Comparison of ENCODE assay signal across 18 cellular contexts in genomic region chr18:56124186-56124585, GRCh38.
DNase-seq lines count a peak whose midpoint lies in the region; ATAC-seq, FAIRE-seq and TF ChIP-seq lines count a peak whose summit lies in the region.
"Had no signal": no experiment of that assay in that cellular context is flagged by ENCODE, and none has a peak within 500 bp of the region (broad histone marks: within the 10 kb centered on the region; RNA-seq: fewer than 3 reads in every experiment).

No MANE protein-coding gene starts in this region.

- TF ChIP-seq RAD21 in IMR-90 (IDR thresholded peaks at IDR 0.05; ENCODE audit: low read length) = peak; percentile 16; the same call in 1 of the 2 replicates

- peak overlapping the region; percentile 71; the same call in 1 of the 2 replicates for H3K4me2 ChIP-seq in IMR-90 (ENCODE audit: low read depth, low read length)

- peak overlapping the region; percentile 83 for H3K4ac ChIP-seq in IMR-90 (ENCODE audit: low read depth, low read length)

- no peak for TF ChIP-seq CTCF in IMR-90 (conservative IDR thresholded peaks at IDR 0.05; ENCODE audit: low read depth, low read length)
- TF ChIP-seq CTCF in bronchial epithelial cell (IDR thresholded peaks at IDR 0.05; ENCODE audit: insufficient read depth, low read length, severe bottlenecking) = no peak
- no peak for TF ChIP-seq CTCF in foreskin keratinocyte (conservative IDR thresholded peaks at IDR 0.05)
- TF ChIP-seq CTCF in osteocyte (IDR thresholded peaks at IDR 0.05) = no peak

- no peak for FAIRE-seq in bronchial epithelial cell (lab: Jason Lieb, UNC)
- no peak for FAIRE-seq in GM12892 (lab: Jason Lieb, UNC)
- FAIRE-seq: G401.6, HTR-8/SVneo had no signal

- peaks cover 3% of the 10 kb centered on the region for H3K4me1 Mint-ChIP-seq in osteocyte (ENCODE audit: unreplicated experiment)
- H3K4me1 Mint-ChIP-seq: activated CD4-positive, alpha-beta T cell treated with anti-CD3 and anti-CD28 coated beads for 36 hours had no signal

- H3K9me1 ChIP-seq in IMR-90 (ENCODE audit: insufficient read depth, low read length) = peaks cover 2% of the 10 kb centered on the region

- H2BK20ac ChIP-seq in IMR-90 (ENCODE audit: low read depth, low read length) = peak overlapping the region; percentile 98

- WGBS in IMR-90 (ENCODE audit: extremely low coverage in 2 of 2, insufficient read length in 1 of 2), 2 experiments = no CpG with 5 or more reads among the region's 2 CpGs

- no peak overlapping the region for H2BK15ac ChIP-seq in IMR-90 (ENCODE audit: low read depth, low read length)

- BruUV-seq in IMR-90 (replicated peaks; lab: Mats Ljungman, UMichigan) = no TSS peak

- no peaks in the 10 kb centered on the region for H3K9me3 ChIP-seq in IMR-90 (ENCODE audit: control insufficient read depth, insufficient read depth, low read length)

- H3K36me3 Mint-ChIP-seq in osteocyte (ENCODE audit: unreplicated experiment) = no peaks in the 10 kb centered on the region

- peak overlapping the region; percentile 83; the same call in 1 of the 2 replicates for H4K5ac ChIP-seq in IMR-90 (ENCODE audit: low read depth, low read length)

- POLR2A ChIA-PET in IMR-90 (lab: Charles Lee; ENCODE audit: unreplicated experiment) = no interaction called here

- TF ChIP-seq POLR2A in IMR-90 (IDR thresholded peaks at IDR 0.05; ENCODE audit: low read depth, low read length) = no peak
- no peak for TF ChIP-seq POLR2A in GM12892 (IDR thresholded peaks at IDR 0.05; ENCODE audit: low read depth, low read length)

- no peaks in the 10 kb centered on the region for H3K27me3 Mint-ChIP-seq in osteocyte (ENCODE audit: unreplicated experiment)

- H3K4me3 ChIP-seq in IMR-90 (ENCODE audit: insufficient read depth, low read depth, low read length) = no peak overlapping the region
- H3K4me3 ChIP-seq in bronchial epithelial cell (ENCODE audit: low read depth, low read length) = no peak overlapping the region

- peak overlapping the region; percentile 64 for H3K56ac ChIP-seq in IMR-90 (ENCODE audit: extremely low read depth, insufficient read depth, low read length)

- peak overlapping the region; percentile 98 for H2BK120ac ChIP-seq in IMR-90 (ENCODE audit: low read depth, low read length)

- H3K79me1 ChIP-seq in IMR-90 (ENCODE audit: low read depth in 1 of 2, low read length in 2 of 2) = no peaks in the 10 kb centered on the region

- no peak overlapping the region for H2AK9ac ChIP-seq in IMR-90 (replicated peaks; ENCODE audit: low read depth, low read length, poor library complexity)

- dilution Hi-C loops in IMR-90 (cut with HindIII; ENCODE audit: low sequenced_read_pairs, unreplicated experiment) = no loop called here

- H3K4me1 ChIP-seq in IMR-90 (ENCODE audit: control insufficient read depth, insufficient read depth, low read length) = peaks cover 5% of the 10 kb centered on the region
- peaks cover 19% of the 10 kb centered on the region for H3K4me1 ChIP-seq in foreskin keratinocyte

- no peak overlapping the region for H3K27ac Mint-ChIP-seq in osteocyte (ENCODE audit: unreplicated experiment)
- H3K27ac Mint-ChIP-seq: activated CD4-positive, alpha-beta T cell treated with anti-CD3 and anti-CD28 coated beads for 36 hours had no signal

- in situ Hi-C loops in IMR-90 (cut with MboI; ENCODE audit: low sequenced_read_pairs) = no loop called here

- no peak overlapping the region for H2AK5ac ChIP-seq in IMR-90 (ENCODE audit: low read depth, low read length)

- no peak overlapping the region for H3K4me3 Mint-ChIP-seq in osteocyte (ENCODE audit: unreplicated experiment)
- H3K4me3 Mint-ChIP-seq: activated CD4-positive, alpha-beta T cell treated with anti-CD3 and anti-CD28 coated beads for 36 hours had no signal

- no peaks in the 10 kb centered on the region for H3K9me3 Mint-ChIP-seq in osteocyte (ENCODE audit: unreplicated experiment)

- intact Hi-C loops in IMR-90 (cut with micrococcal nuclease) = no loop called here

- H3K23ac ChIP-seq in IMR-90 (ENCODE audit: low read depth, low read length) = peak overlapping the region; percentile 64

- H2AFZ ChIP-seq in IMR-90 (replicated peaks; ENCODE audit: low read length, poor library complexity) = no peak overlapping the region

- peak overlapping the region; percentile 82 for H4K91ac ChIP-seq in IMR-90 (ENCODE audit: insufficient read depth, low read depth, low read length)

- H4K8ac ChIP-seq in IMR-90 (ENCODE audit: low read depth in 2 of 2, low read length in 2 of 2) = peak overlapping the region; percentile 27 to 96; a peak in 2 of 4 replicates

- peak overlapping the region; percentile 85 for H3K14ac ChIP-seq in IMR-90 (replicated peaks; ENCODE audit: low read depth, low read length)

- H3K18ac ChIP-seq in IMR-90 (ENCODE audit: low read depth, low read length) = peak overlapping the region; percentile 96; the same call in 1 of the 2 replicates

- H3K27me3 ChIP-seq in IMR-90 (ENCODE audit: control insufficient read depth, insufficient read depth, low read length) = no peaks in the 10 kb centered on the region
- H3K27me3 ChIP-seq in bronchial epithelial cell (ENCODE audit: control insufficient read depth, insufficient read depth, low read length) = no peaks in the 10 kb centered on the region
- no peaks in the 10 kb centered on the region for H3K27me3 ChIP-seq in foreskin keratinocyte

- H3K9ac ChIP-seq in IMR-90 (ENCODE audit: low read depth, low read length) = no peak overlapping the region

- H3K36me3 ChIP-seq in IMR-90 (ENCODE audit: control insufficient read depth, insufficient read depth, low read length) = no peaks in the 10 kb centered on the region
- no peaks in the 10 kb centered on the region for H3K36me3 ChIP-seq in bronchial epithelial cell (ENCODE audit: control insufficient read depth, insufficient read depth, low read length)

- H3K27ac ChIP-seq in IMR-90 (ENCODE audit: insufficient read depth, low read length) = peak overlapping the region; percentile 43; the same call in 1 of the 2 replicates
- H3K27ac ChIP-seq in foreskin keratinocyte = peak overlapping the region; percentile 34

- H4K20me1 ChIP-seq in IMR-90 (ENCODE audit: insufficient read depth, low read length) = no peaks in the 10 kb centered on the region

- peak; percentile 84 for ATAC-seq in IMR-90 (ENCODE audit: low read depth)
- peak; percentile 98 for ATAC-seq in foreskin keratinocyte
- ATAC-seq: activated CD4-positive, alpha-beta T cell treated with anti-CD3 and anti-CD28 coated beads for 36 hours had no signal

- CTCF ChIA-PET in IMR-90 (lab: Yijun Ruan, JAX) = interaction anchor here (0.7 kb wide), 2 partner anchors 635 to 714 kb away, joined by 3 read pairs; no protein-coding TSS in a partner anchor

- DNase-seq in AG08396 (ENCODE audit: low spot score) (peak; percentile 25), IMR-90 (peak; percentile 90), bronchial epithelial cell (ENCODE audit: low read depth) (peak; percentile 96), foreskin keratinocyte (peak; percentile 85 to 93), activated T-cell treated with anti-CD3 and anti-CD28 coated beads for 4 hours (no peak), GM12892 (ENCODE audit: insufficient read length) (no peak), osteocyte (ENCODE audit: extremely low spot score, unreplicated experiment) (no peak)
- no peak for DNase-seq in NK-92 treated with Interleukin-12 subunit alpha and Interleukin-12 subunit beta, amount 100 ng/mL, for 24 hours (lab: John Stamatoyannopoulos, UW)
- DNase-seq: activated CD4-positive, alpha-beta T cell treated with anti-CD3 and anti-CD28 coated beads for 36 hours; activated gamma-delta T cell treated with Interleukin-2 at 50 U/mL for 16 hours; effector memory CD4-positive, alpha-beta T cell; H7; NCI-H1694 treated with DMSO at 0.1 percent for 48 hours; SIG-M5; substantia nigra; T-helper 9 cell had no signal

- H2BK5ac ChIP-seq in IMR-90 (ENCODE audit: low read depth, low read length, poor library complexity, severe bottlenecking) = peak overlapping the region; percentile 91

TF ChIP-seq in IMR-90, 13 proteins besides CTCF, POLR2A, EP300 and RAD21:
- TF ChIP-seq MAZ (IDR thresholded peaks at IDR 0.05; ENCODE audit: borderline replicate concordance, low read depth, low read length) (no peak), FOS (IDR thresholded peaks at IDR 0.05; ENCODE audit: low read depth, low read length) (peak; percentile 84), CEBPB (IDR thresholded peaks at IDR 0.05; ENCODE audit: low read depth, low read length) (peak; percentile 63; the same call in 1 of the 2 replicates), MAFK (IDR thresholded peaks at IDR 0.05; ENCODE audit: low read depth, low read length) (no peak), RCOR1 (IDR thresholded peaks at IDR 0.05; ENCODE audit: insufficient replicate concordance, low read length) (no peak), NFE2L2 (IDR thresholded peaks at IDR 0.05; ENCODE audit: low read depth, low read length) (no peak), RFX5 (IDR thresholded peaks at IDR 0.05; ENCODE audit: low read depth, low read length) (no peak), USF2 (IDR thresholded peaks at IDR 0.05; ENCODE audit: low read depth, low read length) (no peak), ELK1 (IDR thresholded peaks at IDR 0.05; ENCODE audit: borderline replicate concordance, low read depth, low read length) (no peak), MXI1 (IDR thresholded peaks at IDR 0.05; ENCODE audit: borderline replicate concordance, low read depth, low read length) (no peak), SMC3 (IDR thresholded peaks at IDR 0.05; ENCODE audit: low read depth, low read length) (no peak), BHLHE40 (IDR thresholded peaks at IDR 0.05; ENCODE audit: low read depth, low read length) (peak; percentile 45; the same call in 1 of the 2 replicates)
TF ChIP-seq in IMR-90: peak in this region for 3.

Comparison
In these comparisons a context has a peak if more than half of its experiments do, and no peak if none do; other contexts are left out.
1. DNase-seq: peak in AG08396 (single experiment), IMR-90 (single experiment), bronchial epithelial cell (single experiment) and foreskin keratinocyte (2 of 2); none in NK-92 treated with Interleukin-12 subunit alpha and Interleukin-12 subunit beta, amount 100 ng/mL, for 24 hours (single experiment), activated T-cell treated with anti-CD3 and anti-CD28 coated beads for 4 hours (single experiment), GM12892 (single experiment) and osteocyte (single experiment).